Comparison of ENCODE assay signal across 19 cellular contexts in the genomic region with DNA sequence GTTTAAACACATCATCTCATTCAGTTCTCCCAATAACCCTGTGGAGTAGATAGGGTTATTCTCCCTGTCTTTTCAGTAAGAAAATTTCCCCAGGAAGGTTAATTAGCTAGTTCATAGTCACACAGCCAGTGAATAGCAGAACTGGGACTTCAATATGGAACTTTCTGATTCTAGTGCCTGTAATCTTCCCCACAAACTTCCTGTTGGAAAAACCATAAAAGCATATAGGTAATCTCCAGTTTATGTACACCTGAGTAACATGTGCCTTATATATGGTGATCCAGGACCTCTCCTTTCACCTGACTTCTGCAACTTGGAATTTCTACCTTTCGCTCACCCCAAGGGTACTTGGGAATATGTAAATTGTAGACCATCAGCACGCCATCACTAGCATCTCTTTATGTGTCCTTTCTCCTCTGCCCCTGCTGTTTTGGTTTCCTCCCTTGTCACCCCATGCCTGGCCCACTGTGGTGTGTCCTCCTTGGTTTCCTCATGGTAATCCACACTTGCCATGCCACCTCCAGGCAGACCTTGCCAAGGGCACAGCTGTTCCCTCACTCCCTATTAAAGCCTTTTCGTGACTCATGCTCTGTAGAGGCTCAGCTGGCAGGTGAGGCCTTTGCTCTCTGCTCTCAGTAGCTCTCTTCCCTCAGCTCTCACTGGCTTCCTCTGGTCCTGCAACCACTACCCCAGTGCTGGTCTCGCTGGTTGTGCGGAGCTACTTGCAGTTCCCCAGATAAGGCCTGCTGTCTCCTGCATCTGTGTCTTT.
"Had no signal": no experiment of that assay in that cellular context is flagged by ENCODE, and none has a peak within 500 bp of the region (broad histone marks: within the 10 kb centered on the region; RNA-seq: fewer than 3 reads in every experiment).

No MANE protein-coding gene starts in this region.

- H3K27me3 ChIP-seq: ascending aorta, breast epithelium, tibial artery had no signal

- FAIRE-seq: endothelial cell of umbilical vein, islet of Langerhans, urothelium cell line had no signal

- H3K27ac ChIP-seq: ascending aorta, breast epithelium, lower lobe of right lung, tibial artery had no signal

- H3K4me3 ChIP-seq: ascending aorta, breast epithelium, lower lobe of right lung, tibial artery had no signal

- ATAC-seq: activated T-cell treated with anti-CD3 and anti-CD28 coated beads, Interleukin-2, amount 50 U/mL, for 72 hours; lower lobe of right lung had no signal

- H3K4me1 ChIP-seq: ascending aorta, breast epithelium, lower lobe of right lung, tibial artery had no signal

- H3K27ac Mint-ChIP-seq: activated T-cell treated with anti-CD3 and anti-CD28 coated beads, Interleukin-2, amount 50 U/mL, for 72 hours; dendritic cell treated with granulocyte-macrophage colony-stimulating factor and Interleukin-4, amounts not matched to agents 40 ng/mL and 50 ng/mL, for 4 days; progenitor cell of endocrine pancreas had no signal

- H3K9me3 ChIP-seq: ascending aorta, breast epithelium, lower lobe of right lung, tibial artery had no signal

- H3K9me3 Mint-ChIP-seq: activated T-cell treated with anti-CD3 and anti-CD28 coated beads, Interleukin-2, amount 50 U/mL, for 72 hours; dendritic cell treated with granulocyte-macrophage colony-stimulating factor and Interleukin-4, amounts not matched to agents 40 ng/mL and 50 ng/mL, for 4 days had no signal

- DNase-seq: activated CD4-positive, alpha-beta T cell treated with anti-CD3 and anti-CD28 coated beads, Interleukin-2, amount 50 U/mL, for 4 hours; activated effector memory CD4-positive, alpha-beta T cell treated with anti-CD3 and anti-CD28 coated beads, Interleukin-2, amount 50 U/mL, for 16 hours; activated naive CD4-positive, alpha-beta T cell treated with anti-CD3 and anti-CD28 coated beads, Interleukin-2, amount 50 U/mL, for 16 hours; activated T-cell treated with anti-CD3 and anti-CD28 coated beads, Interleukin-2, amount 50 U/mL, for 72 hours; cerebellar nuclear complex; effector CD8-positive, alpha-beta T cell; hippocampal formation; lower lobe of right lung; stimulated activated CD4-positive, alpha-beta T cell treated with anti-CD3 and anti-CD28 coated beads, Interleukin-2, amount 100 ng/mL, for 24 hours; stimulated activated naive CD4-positive, alpha-beta T cell treated with Interleukin-2 at 50 U/mL for 16 hours; substantia nigra; tibial artery had no signal

- H3K4me3 Mint-ChIP-seq: activated T-cell treated with anti-CD3 and anti-CD28 coated beads, Interleukin-2, amount 50 U/mL, for 72 hours; dendritic cell treated with granulocyte-macrophage colony-stimulating factor and Interleukin-4, amounts not matched to agents 40 ng/mL and 50 ng/mL, for 4 days had no signal

- H3K36me3 ChIP-seq: ascending aorta, breast epithelium, tibial artery had no signal

- H3K27me3 Mint-ChIP-seq: progenitor cell of endocrine pancreas had no signal
